Comparison of ENCODE assay signal across 17 cellular contexts in genomic region chr1:204367193-204367858, GRCh38. TPM values are rescaled to one million over a fixed set of nuclear protein-coding genes. Genes with fewer than 3 reads are reported as not detected.
A peak's percentile ranks its signal among the peaks of the same experiment; 100 is the strongest.
DNase-seq lines count a peak whose midpoint lies in the region; ATAC-seq, FAIRE-seq and TF ChIP-seq lines count a peak whose summit lies in the region.
"Had no signal": no experiment of that assay in that cellular context is flagged by ENCODE, and none has a peak within 500 bp of the region (broad histone marks: within the 10 kb centered on the region; RNA-seq: fewer than 3 reads in every experiment).

No MANE protein-coding gene starts in this region.

- no peaks in the 10 kb centered on the region for H3K9me3 Mint-ChIP-seq in neural progenitor cell
- H3K9me3 Mint-ChIP-seq: CD8-positive, alpha-beta T cell had no signal

- in situ Hi-C loops in GM12878 (cut with MboI), result loop anchor here (10.0 kb wide), 1 partner anchor 503 kb away; the partner anchor contains the start of gene SNRPE

- H3K4me1 Mint-ChIP-seq in neural progenitor cell, result peaks cover 9% of the 10 kb centered on the region

- POLR2A ChIA-PET in GM12878 (lab: Charles Lee), result no interaction called here

- H3K9me3 ChIP-seq in NT2/D1 (ENCODE audit: insufficient read depth, low read length), result no peaks in the 10 kb centered on the region
- H3K9me3 ChIP-seq in GM12878 (replicated peaks; ENCODE audit: control insufficient read depth, insufficient read depth, low read length), result no peaks in the 10 kb centered on the region
- H3K9me3 ChIP-seq in neural progenitor cell (ENCODE audit: low read depth), result no peaks in the 10 kb centered on the region
- no peaks in the 10 kb centered on the region for H3K9me3 ChIP-seq in tibial artery
- H3K9me3 ChIP-seq: BE2C had no signal

- no peaks in the 10 kb centered on the region for H3K36me3 ChIP-seq in NT2/D1 (ENCODE audit: insufficient read depth, insufficient read length, low read length)
- no peaks in the 10 kb centered on the region for H3K36me3 ChIP-seq in GM12878 (ENCODE audit: control insufficient read depth in 2 of 2, insufficient read depth in 2 of 2, low read length in 1 of 2)
- no peaks in the 10 kb centered on the region for H3K36me3 ChIP-seq in neural progenitor cell
- no peaks in the 10 kb centered on the region for H3K36me3 ChIP-seq in tibial artery
- H3K36me3 ChIP-seq: BE2C had no signal

- TF ChIP-seq CTCF in GM12878 (IDR thresholded peaks at IDR 0.05 in 2 of 3, conservative IDR thresholded peaks at IDR 0.05 in 1 of 3; ENCODE audit: control insufficient read depth in 2 of 3, extremely low read depth in 1 of 3, insufficient read depth in 1 of 3, low read depth in 3 of 3, low read length in 3 of 3) (no peak), neural progenitor cell (IDR thresholded peaks at IDR 0.05) (no peak), tibial artery (IDR thresholded peaks at IDR 0.05) (no peak)

- no TSS peak for BruUV-seq in GM12878 (replicated peaks; lab: Mats Ljungman, UMichigan)

- DNase-seq in ELR (ENCODE audit: low read depth), result peak; percentile 42
- no peak for DNase-seq in NT2/D1 (ENCODE audit: low read depth, low spot score)
- DNase-seq in GM12878 (ENCODE audit: low read depth, low spot score), result no peak
- DNase-seq in neural progenitor cell (ENCODE audit: low spot score), result no peak
- DNase-seq in HK-2 (ENCODE audit: unreplicated experiment), result no peak
- DNase-seq in Right ventricle myocardium inferior (ENCODE audit: missing footprints), result no peak
- DNase-seq in tibial artery, result no peak
- DNase-seq: CD8-positive, alpha-beta T cell; HCEC 1CT had no signal

- H3F3A ChIP-seq in neural progenitor cell (ENCODE audit: low read depth), result no peaks in the 10 kb centered on the region

- H3K79me2 ChIP-seq in GM12878 (ENCODE audit: control insufficient read depth, insufficient read depth, low read length) (no peaks in the 10 kb centered on the region), neural progenitor cell (ENCODE audit: low read depth) (no peaks in the 10 kb centered on the region)

- no peak for TF ChIP-seq EP300 in GM12878 (IDR thresholded peaks at IDR 0.05; ENCODE audit: borderline replicate concordance in 1 of 2, control insufficient read depth in 1 of 2, low read depth in 2 of 2, low read length in 2 of 2)

- H2AFZ ChIP-seq in GM12878 (ENCODE audit: control insufficient read depth, low read depth, low read length) (no peak overlapping the region), neural progenitor cell (replicated peaks) (no peak overlapping the region)

- H3K4me2 ChIP-seq in GM12878 (ENCODE audit: control insufficient read depth, insufficient read depth) (no peak overlapping the region), neural progenitor cell (no peak overlapping the region)

- H3K4me1 ChIP-seq in NT2/D1 (ENCODE audit: insufficient read depth, insufficient read length) (no peaks in the 10 kb centered on the region), GM12878 (ENCODE audit: control insufficient read depth, insufficient read depth, low read length) (peaks cover 11% of the 10 kb centered on the region), neural progenitor cell (no peaks in the 10 kb centered on the region), tibial artery (peaks cover 0 to 7% (median 4%) of the 10 kb centered on the region in 4 donors)

- H3K4me3 Mint-ChIP-seq in neural progenitor cell, result no peak overlapping the region
- H3K4me3 Mint-ChIP-seq: CD8-positive, alpha-beta T cell had no signal

- peak overlapping the region; percentile 12 for H3K9ac ChIP-seq in NT2/D1 (ENCODE audit: insufficient read length, low read depth)
- no peak overlapping the region for H3K9ac ChIP-seq in GM12878 (ENCODE audit: control insufficient read depth, insufficient read depth, low read length)
- H3K9ac ChIP-seq in neural progenitor cell, result no peak overlapping the region

- no peak for TF ChIP-seq POLR2A in GM12878 (IDR thresholded peaks at IDR 0.05; ENCODE audit: low read depth, low read length)

- FAIRE-seq in GM12878 (lab: Jason Lieb, UNC), result peak; percentile 35
- FAIRE-seq: GM12891, GM19239, H1 had no signal

- SMC1A ChIA-PET in GM12878 (lab: Charles Lee; ENCODE audit: uncharacterized antibody, unreplicated experiment), result interaction anchor here (0.7 to 12.8 kb wide), 3 partner anchors 14 to 205 kb away, joined by 3 to 141 read pairs (median 3); no protein-coding TSS in a partner anchor

- intact Hi-C loops in GM12878 (cut with micrococcal nuclease; ENCODE audit: unreplicated experiment), result no loop called here
- intact Hi-C loops in Right ventricle myocardium inferior (cut with DNase I), result no loop called here
- intact Hi-C loops in tibial artery (cut with DNase I; ENCODE audit: low total_unique reads), result no loop called here

- no peaks in the 10 kb centered on the region for H3K36me3 Mint-ChIP-seq in neural progenitor cell
- H3K36me3 Mint-ChIP-seq: CD8-positive, alpha-beta T cell had no signal

- WGBS in GM12878 (ENCODE audit: insufficient coverage, insufficient replicate concordance, low lambda C conversion rate, missing lambda C conversion rate), result 53% methylated on average over 16 of the region's 16 CpGs

- CTCF ChIA-PET in GM12878 (lab: Yijun Ruan, JAX), result interaction anchor here (0.6 to 17.7 kb wide), 9 partner anchors 9 to 1440 kb away, joined by 3 to 297 read pairs (median 4); partner anchors contain the start of gene KLHL12

- no peak for TF ChIP-seq RAD21 in GM12878 (IDR thresholded peaks at IDR 0.05; ENCODE audit: insufficient read depth, low read depth, low read length)

- H4K20me1 ChIP-seq in GM12878 (ENCODE audit: control insufficient read depth, insufficient read depth), result no peaks in the 10 kb centered on the region
- no peaks in the 10 kb centered on the region for H4K20me1 ChIP-seq in neural progenitor cell (ENCODE audit: low read depth)

- H3K27me3 ChIP-seq in NT2/D1 (ENCODE audit: insufficient read depth, insufficient read length), result peaks cover 32% of the 10 kb centered on the region
- H3K27me3 ChIP-seq in GM12878 (replicated peaks in 1 of 2; ENCODE audit: control insufficient read depth in 2 of 2, insufficient read depth in 2 of 2, low read length in 1 of 2), result no peaks in the 10 kb centered on the region
- H3K27me3 ChIP-seq in neural progenitor cell, result peaks cover 50% of the 10 kb centered on the region
- H3K27me3 ChIP-seq in tibial artery, result peaks cover 0 to 20% of the 10 kb centered on the region in 2 donors

- H3K4me3 ChIP-seq in NT2/D1 (ENCODE audit: insufficient read length, low read depth) (no peak overlapping the region), GM12878 (no peak overlapping the region), neural progenitor cell (no peak overlapping the region), tibial artery (no peak overlapping the region)

- RAD21 ChIA-PET in GM12878 (lab: Charles Lee; ENCODE audit: unreplicated experiment), result interaction anchor here (0.6 to 1.8 kb wide), 2 partner anchors 28 to 31 kb away, joined by 3 to 9 read pairs; no protein-coding TSS in a partner anchor

- peaks cover 19% of the 10 kb centered on the region for H3K27me3 Mint-ChIP-seq in neural progenitor cell (ENCODE audit: insufficient read depth, low read depth)

- peak overlapping the region; percentile 19 for H3K27ac Mint-ChIP-seq in neural progenitor cell
- H3K27ac Mint-ChIP-seq: CD8-positive, alpha-beta T cell had no signal

- H3K27ac ChIP-seq in GM12878 (ENCODE audit: control insufficient read depth, insufficient read depth), result no peak overlapping the region
- H3K27ac ChIP-seq in neural progenitor cell, result no peak overlapping the region
- no peak overlapping the region for H3K27ac ChIP-seq in tibial artery
- H3K27ac ChIP-seq: C4-2B, HL-60 had no signal

- ATAC-seq in GM12878 (no peak), GM18517 (IDR thresholded peaks at IDR 0.05; ENCODE audit: unreplicated experiment) (no peak), Right ventricle myocardium inferior (no peak)
- ATAC-seq: CD8-positive, alpha-beta T cell had no signal

TF ChIP-seq in GM12878, 131 proteins besides CTCF, POLR2A, EP300 and RAD21 (continues in another document):
- no peak for TF ChIP-seq GABPA (IDR thresholded peaks at IDR 0.05; ENCODE audit: low read depth)

RNA-seq across cellular contexts. Expression of gene PLEKHA6, which starts 7.6 kb away (rescaled TPM):
- 1.4 and 1.6 TPM in 2 replicates for total RNA-seq in GM12878 (2013; cell fraction: nucleolus; rRNA removed)
- total RNA-seq in GM12878 (2014; rRNA removed), result 0.05 and 0.11 TPM in 2 replicates
- total RNA-seq in GM12878 (2014; rRNA removed; fragmentation: Illumina TruSeq; extraction: Trizol), result 0.05 and 0.27 TPM in 2 replicates
- 0.21 and 0.69 TPM in 2 replicates for total RNA-seq in GM12878 (2021)
- 0.04 TPM for polyA plus RNA-seq in GM12878 (2011; ENCODE audit: low read depth)
- polyA plus RNA-seq in GM12878 (2011; rRNA removed), result 0.33 and 0.81 TPM in 2 replicates
- polyA plus RNA-seq in GM12878 (2011; cell fraction: cytosol; rRNA removed), result 0.47 and 1.3 TPM in 2 replicates
- 3.2 and 4.6 TPM in 2 replicates for polyA plus RNA-seq in GM12878 (2011; cell fraction: nucleus; rRNA removed)
- 0.04 and 0.36 TPM in 2 replicates for polyA plus RNA-seq in GM12878 (2012)
- polyA plus RNA-seq in GM12878 (2014; fragmentation: Illumina TruSeq; extraction: Trizol), result 0.04 and 0.06 TPM in 2 replicates
- polyA plus RNA-seq in GM12878 (2014; fragmentation: Nextera tagmentation; extraction: Ambion mirVana), result not detected
- 0.04 and 0.14 TPM in 2 replicates for polyA plus RNA-seq in GM12878 (2014; rRNA removed)
- not detected for polyA plus RNA-seq in GM12878 (2016; fragmentation: Nextera tagmentation; extraction: Ambion mirVana)
- 0.51 and 1.3 TPM in 2 replicates for polyA minus RNA-seq in GM12878 (2011; rRNA and poly(A)+ RNA removed)
- polyA minus RNA-seq in GM12878 (2011; cell fraction: cytosol; rRNA and poly(A)+ RNA removed), result 0.67 and 2.7 TPM in 2 replicates
- polyA minus RNA-seq in GM12878 (2011; cell fraction: nucleus; rRNA and poly(A)+ RNA removed), result 1.2 and 4.6 TPM in 2 replicates
- total RNA-seq in neural progenitor cell (ENCODE audit: low replicate concordance), result 0.58 and 1.5 TPM in 2 replicates
- total RNA-seq in Right ventricle myocardium inferior, result 18.7 TPM
- total RNA-seq: G401 had no signal

RNA-seq across cellular contexts. Expression of gene PPP1R15B, which starts 44.3 kb away (rescaled TPM):
- 43.0 and 45.9 TPM in 2 replicates for total RNA-seq in GM12878 (2013; cell fraction: nucleolus; rRNA removed)
- total RNA-seq in GM12878 (2014; rRNA removed), result 34.8 TPM in 2 replicates
- total RNA-seq in GM12878 (2014; rRNA removed; fragmentation: Illumina TruSeq; extraction: Trizol), result 32.7 and 32.9 TPM in 2 replicates
- 37.7 and 38.1 TPM in 2 replicates for total RNA-seq in GM12878 (2021)
- polyA plus RNA-seq in GM12878 (2011; ENCODE audit: low read depth), result 12.4 TPM
- 27.2 and 32.6 TPM in 2 replicates for polyA plus RNA-seq in GM12878 (2011; rRNA removed)
- polyA plus RNA-seq in GM12878 (2011; cell fraction: cytosol; rRNA removed), result 20.5 and 25.0 TPM in 2 replicates
- 22.0 and 22.6 TPM in 2 replicates for polyA plus RNA-seq in GM12878 (2011; cell fraction: nucleus; rRNA removed)
- 19.5 and 22.5 TPM in 2 replicates for polyA plus RNA-seq in GM12878 (2012)
- 33.4 and 38.5 TPM in 2 replicates for polyA plus RNA-seq in GM12878 (2014; fragmentation: Illumina TruSeq; extraction: Trizol)
- polyA plus RNA-seq in GM12878 (2014; fragmentation: Nextera tagmentation; extraction: Ambion mirVana), result 10 to 100 TPM; 13.9 to 17.1 TPM
- polyA plus RNA-seq in GM12878 (2014; rRNA removed), result 24.8 and 25.8 TPM in 2 replicates
- 10 to 100 TPM; 13.9 to 15.4 TPM for polyA plus RNA-seq in GM12878 (2016; fragmentation: Nextera tagmentation; extraction: Ambion mirVana)
- polyA minus RNA-seq in GM12878 (2011; rRNA and poly(A)+ RNA removed), result 38.9 and 45.2 TPM in 2 replicates
- 21.4 and 24.6 TPM in 2 replicates for polyA minus RNA-seq in GM12878 (2011; cell fraction: cytosol; rRNA and poly(A)+ RNA removed)
- polyA minus RNA-seq in GM12878 (2011; cell fraction: nucleus; rRNA and poly(A)+ RNA removed), result 45.8 and 65.4 TPM in 2 replicates
- 25.0 and 32.7 TPM in 2 replicates for total RNA-seq in neural progenitor cell (ENCODE audit: low replicate concordance)
- total RNA-seq in Right ventricle myocardium inferior, result 21.0 TPM
